ENCODE assay signal across 8 cellular contexts in the genomic region with DNA sequence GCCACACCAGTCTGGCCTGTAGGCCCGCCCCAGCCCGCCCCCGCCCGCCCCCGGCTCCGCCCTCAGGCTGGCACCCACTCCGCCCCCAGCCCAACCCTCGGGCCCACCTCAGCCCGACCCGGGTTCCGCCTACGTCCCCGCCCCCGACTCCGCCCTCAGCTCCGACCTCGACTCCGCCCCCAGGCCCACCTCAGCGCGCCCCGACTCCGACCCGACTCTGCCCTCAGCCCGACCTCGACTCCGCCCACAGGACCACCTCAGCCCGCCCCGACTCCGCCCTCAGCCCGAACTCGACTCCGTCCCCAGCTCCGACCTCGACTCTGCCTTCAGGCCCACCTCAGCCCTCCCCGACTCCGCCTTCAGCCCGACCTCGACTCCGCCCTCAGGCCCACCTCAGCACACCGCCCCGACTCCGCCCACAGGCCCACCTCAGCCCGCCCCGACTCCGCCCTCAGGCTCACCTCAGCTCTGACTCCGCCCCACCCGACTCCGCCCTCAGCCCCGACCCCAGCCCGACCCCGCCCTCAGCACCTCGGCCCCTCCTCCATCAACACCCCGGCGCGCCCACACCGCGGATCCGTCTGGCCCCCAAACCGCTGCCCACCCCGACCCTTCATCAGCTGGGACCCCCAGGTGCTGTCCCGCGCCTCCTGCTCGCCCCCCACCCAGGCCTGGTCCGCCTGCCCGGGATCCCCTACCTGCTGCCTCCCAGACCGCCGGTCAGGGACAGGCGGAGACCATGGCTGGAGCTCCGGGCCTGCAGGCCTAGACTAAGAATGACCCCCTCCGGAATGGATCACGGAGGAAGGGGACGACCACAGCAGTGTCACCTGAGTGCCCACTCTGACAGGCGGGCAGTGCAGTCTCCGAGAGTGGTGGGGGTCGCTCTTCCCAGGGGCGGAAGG.
DNase-seq lines count a peak whose midpoint lies in the region; ATAC-seq and TF ChIP-seq lines count a peak whose summit lies in the region.

A gene (minus strand): TSS at position 13 of the 905 bp plus-strand sequence. CDS start 315 bp downstream, outside the sequence.

- H3K4me3 ChIP-seq in GM06990 (replicated peaks; ENCODE audit: low read depth, low read length): peak within 1 kb of the TSS; percentile 66
- H3K4me3 ChIP-seq in WI38 (ENCODE audit: low read depth, low read length): peak within 1 kb of the TSS; percentile 78
- H3K4me3 ChIP-seq in iPS-11a (ENCODE audit: low read depth, low read length): peak within 1 kb of the TSS; percentile 72
- peak within 1 kb of the TSS; percentile 82 for H3K4me3 ChIP-seq in skeletal muscle cell (ENCODE audit: low read depth, low read length)

- DNase-seq in GM06990 (ENCODE audit: extremely low read depth, insufficient read length): peak; percentile 87
- DNase-seq in NCI-H1694 treated with DMSO at 0.1 percent for 48 hours (lab: John Stamatoyannopoulos, UW): peak; percentile 32
- DNase-seq in T47D (ENCODE audit: low read depth in 1 of 2, low spot score in 1 of 2): peak; percentile 86 to 91
- DNase-seq in skeletal muscle cell (ENCODE audit: low read depth): peak; percentile 25

- TF ChIP-seq CTCF in GM06990 (IDR thresholded peaks at IDR 0.05; ENCODE audit: insufficient read depth, low read length, poor library complexity, severe bottlenecking) (no peak), WI38 (IDR thresholded peaks at IDR 0.05; ENCODE audit: low read depth, low read length) (no peak)

- no peaks in the 10 kb centered on the region for H3K27me3 ChIP-seq in GM06990 (replicated peaks; ENCODE audit: control insufficient read depth, insufficient read depth, low read length)

- ATAC-seq in HG02678 (IDR thresholded peaks at IDR 0.05; ENCODE audit: unreplicated experiment) (peak; percentile 49), GM18858 (IDR thresholded peaks at IDR 0.05; ENCODE audit: unreplicated experiment) (no peak)

- in situ Hi-C loops in T47D (cut with HindIII; ENCODE audit: low pct_unique_long_range_greater_than_20kb, low sequenced_read_pairs): no loop called here

- H3K36me3 ChIP-seq in GM06990 (ENCODE audit: control insufficient read depth, insufficient read depth, low read length): peaks cover 3% of the 10 kb centered on the region

Comparison
In these comparisons a context has a peak if more than half of its experiments do, and no peak if none do; other contexts are left out.
1. DNase-seq: peak in every context shown above with its lines; median percentile 88 in T47D; 87 in GM06990; 32 in NCI-H1694 treated with DMSO at 0.1 percent for 48 hours; 25 in skeletal muscle cell.